Comparison of ENCODE assay signal across 17 cellular contexts in the genomic region with DNA sequence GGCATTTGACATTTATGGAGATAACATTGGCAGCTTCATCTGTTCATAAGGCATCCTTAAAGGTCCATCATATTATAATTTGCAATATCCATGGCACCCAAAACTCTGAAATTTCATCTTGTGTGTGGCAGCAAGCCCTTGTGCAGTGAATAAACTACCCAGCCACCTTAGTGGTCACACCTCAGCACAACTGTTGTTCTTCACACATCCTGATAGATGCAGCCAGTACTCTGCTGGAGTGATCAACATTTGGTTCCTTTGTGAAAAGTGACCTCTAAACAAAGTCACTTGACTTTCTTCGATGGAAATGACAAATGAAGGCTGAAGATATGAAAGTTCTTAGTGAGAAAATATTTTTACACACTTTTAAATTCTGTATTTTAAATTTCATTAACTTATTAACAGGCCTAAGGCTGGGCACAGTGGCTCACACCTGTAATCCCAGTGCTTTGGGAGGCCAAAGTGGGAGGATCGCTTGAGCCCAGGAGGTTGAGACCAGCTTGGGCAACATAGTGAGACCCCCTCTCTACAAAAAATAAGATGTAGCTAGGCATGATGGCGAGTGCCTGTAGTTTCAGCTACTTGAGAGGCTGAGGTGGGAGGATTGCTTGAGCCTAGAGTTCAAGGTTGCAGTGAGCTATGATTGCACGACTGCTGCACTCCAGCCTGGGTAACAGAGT.
A peak's percentile ranks its signal among the peaks of the same experiment; 100 is the strongest.
DNase-seq lines count a peak whose midpoint lies in the region; ATAC-seq and TF ChIP-seq lines count a peak whose summit lies in the region.
"Had no signal": no experiment of that assay in that cellular context is flagged by ENCODE, and none has a peak within 500 bp of the region (broad histone marks: within the 10 kb centered on the region; RNA-seq: fewer than 3 reads in every experiment).

No MANE protein-coding gene starts in this region.

- no peak overlapping the region for H3K23ac ChIP-seq in mesenchymal stem cell (ENCODE audit: low read length in 2 of 2)

- H3K9me3 ChIP-seq in Panc1 (ENCODE audit: control insufficient read depth, insufficient read depth, low read depth, low read length) (no peaks in the 10 kb centered on the region), mesenchymal stem cell (ENCODE audit: control insufficient read depth, low read length) (no peaks in the 10 kb centered on the region)

- peak overlapping the region; percentile 49 to 75 for H2BK12ac ChIP-seq in mesenchymal stem cell (ENCODE audit: low read length in 2 of 2)

- BruUV-seq in Panc1 (replicated peaks; lab: Mats Ljungman, UMichigan) = no TSS peak

- no peak overlapping the region for H2BK15ac ChIP-seq in mesenchymal stem cell (ENCODE audit: low read depth, poor library complexity, severe bottlenecking)

- intact Hi-C loops in natural killer cell (cut with micrococcal nuclease) (no loop called here), Panc1 (cut with micrococcal nuclease; ENCODE audit: unreplicated experiment) (no loop called here)

- H2AFZ ChIP-seq in mesenchymal stem cell (ENCODE audit: low read depth, low read length) = no peak overlapping the region
- H2AFZ ChIP-seq: GM23248 had no signal

- H2AK5ac ChIP-seq in mesenchymal stem cell (ENCODE audit: low read length, severe bottlenecking) = peak overlapping the region; percentile 31

- H3K4me3 ChIP-seq in Panc1 (ENCODE audit: low read depth in 2 of 2, low read length in 2 of 2) (no peak overlapping the region), mesenchymal stem cell (ENCODE audit: insufficient read depth in 1 of 2, low read depth in 1 of 2, low read length in 2 of 2) (no peak overlapping the region)
- H3K4me3 ChIP-seq: GM23248 had no signal

- H3K27me3 ChIP-seq in Panc1 (ENCODE audit: control insufficient read depth, insufficient read depth, low read length) (no peaks in the 10 kb centered on the region), mesenchymal stem cell (ENCODE audit: control insufficient read depth in 1 of 2, insufficient read depth in 1 of 2, low read length in 2 of 2) (no peaks in the 10 kb centered on the region)

- H3K36me3 ChIP-seq in Panc1 (ENCODE audit: control insufficient read depth, insufficient read depth, low read length) (no peaks in the 10 kb centered on the region), mesenchymal stem cell (ENCODE audit: control insufficient read depth in 1 of 2, insufficient read depth in 2 of 2, low read depth in 1 of 2, low read length in 2 of 2) (no peaks in the 10 kb centered on the region)

- no peak overlapping the region for H4K8ac ChIP-seq in mesenchymal stem cell (ENCODE audit: low read length)

- no peak overlapping the region for H3K14ac ChIP-seq in mesenchymal stem cell (ENCODE audit: low read length in 2 of 2)

- H3K4me1 Mint-ChIP-seq in natural killer cell = peaks cover 13 to 16% of the 10 kb centered on the region in 2 donors
- H3K4me1 Mint-ChIP-seq in natural killer cell treated with Interleukin-12 subunit alpha and Interleukin-12 subunit beta and Interleukin-15 and Interleukin-18, amount 100 ng/mL, for 72 hours (ENCODE audit: low read depth in 2 of 2) = peaks cover 10 to 11% of the 10 kb centered on the region in 2 donors
- peaks cover 30% of the 10 kb centered on the region for H3K4me1 Mint-ChIP-seq in stimulated activated naive CD8-positive, alpha-beta T cell treated with anti-CD3 and anti-CD28 coated beads, Interleukin-15, amount 100 ng/mL, for 72 hours
- H3K4me1 Mint-ChIP-seq: CD4-positive, alpha-beta memory T cell had no signal

- no peak for DNase-seq in natural killer cell
- no peak for DNase-seq in natural killer cell treated with Interleukin-12 subunit alpha and Interleukin-12 subunit beta and Interleukin-15 and Interleukin-18, amount 100 ng/mL, for 72 hours (ENCODE audit: low spot score)
- DNase-seq in Panc1 (ENCODE audit: low read depth, low spot score) = no peak
- DNase-seq in mesenchymal stem cell = no peak
- no peak for DNase-seq in hypothalamus (lab: John Stamatoyannopoulos, UW)
- no peak for DNase-seq in stimulated activated naive CD8-positive, alpha-beta T cell treated with anti-CD3 and anti-CD28 coated beads, Interleukin-15, amount 100 ng/mL, for 72 hours
- no peak for DNase-seq in activated CD4-positive, alpha-beta T cell treated with anti-CD3 and anti-CD28 coated beads for 48 hours
- DNase-seq: C1 segment of cervical spinal cord; Calu3; CD4-positive, alpha-beta memory T cell; COR-L47; DMS53; DMS79 treated with DMSO at 0.1 percent for 48 hours; GF-D8; GM23248; H9 had no signal

- H3K36me3 Mint-ChIP-seq in natural killer cell = no peaks in the 10 kb centered on the region
- no peaks in the 10 kb centered on the region for H3K36me3 Mint-ChIP-seq in natural killer cell treated with Interleukin-12 subunit alpha and Interleukin-12 subunit beta and Interleukin-15 and Interleukin-18, amount 100 ng/mL, for 72 hours
- H3K36me3 Mint-ChIP-seq: CD4-positive, alpha-beta memory T cell had no signal

- H2BK120ac ChIP-seq in mesenchymal stem cell (ENCODE audit: low read depth, low read length) = no peak overlapping the region

- no peak overlapping the region for H3K4me2 ChIP-seq in mesenchymal stem cell (ENCODE audit: low read length, poor library complexity, severe bottlenecking)

- H4K91ac ChIP-seq in mesenchymal stem cell (ENCODE audit: low read length) = peak overlapping the region; percentile 29

- peak overlapping the region; percentile 96 for H3K27ac ChIP-seq in Panc1 (ENCODE audit: low read length)
- H3K27ac ChIP-seq in mesenchymal stem cell (ENCODE audit: low read length, poor library complexity, severe bottlenecking) = no peak overlapping the region
- H3K27ac ChIP-seq: GM23248 had no signal

- 100% methylated on average over 2 of the region's 4 CpGs for WGBS in mesenchymal stem cell

- ATAC-seq in natural killer cell = peak in 2 of 3 donors; percentile 53 to 85
- no peak for ATAC-seq in natural killer cell treated with Interleukin-12 subunit alpha and Interleukin-12 subunit beta and Interleukin-15 and Interleukin-18, amount 100 ng/mL, for 72 hours
- ATAC-seq in Panc1 = no peak
- no peak for ATAC-seq in stimulated activated naive CD8-positive, alpha-beta T cell treated with anti-CD3 and anti-CD28 coated beads, Interleukin-15, amount 100 ng/mL, for 72 hours
- ATAC-seq: HCT116 had no signal

- peak overlapping the region in 1 of 2 experiments; percentile 71 for H3K4ac ChIP-seq in mesenchymal stem cell (ENCODE audit: low read depth in 1 of 2, low read length in 2 of 2)

- CTCF ChIA-PET in Panc1 (lab: Charles Lee) = no interaction called here

- no peaks in the 10 kb centered on the region for H3K9me3 Mint-ChIP-seq in natural killer cell
- no peaks in the 10 kb centered on the region for H3K9me3 Mint-ChIP-seq in natural killer cell treated with Interleukin-12 subunit alpha and Interleukin-12 subunit beta and Interleukin-15 and Interleukin-18, amount 100 ng/mL, for 72 hours
- no peaks in the 10 kb centered on the region for H3K9me3 Mint-ChIP-seq in stimulated activated naive CD8-positive, alpha-beta T cell treated with anti-CD3 and anti-CD28 coated beads, Interleukin-15, amount 100 ng/mL, for 72 hours
- H3K9me3 Mint-ChIP-seq: CD4-positive, alpha-beta memory T cell; H9 had no signal

- H3K18ac ChIP-seq in mesenchymal stem cell (ENCODE audit: low read depth in 1 of 2, low read length in 2 of 2) = peak overlapping the region; percentile 69 to 92

- H2BK5ac ChIP-seq in mesenchymal stem cell (ENCODE audit: low read depth, low read length, poor library complexity, severe bottlenecking) = no peak overlapping the region

- in situ Hi-C loops in Panc1 (cut with HindIII; ENCODE audit: low pct_unique_long_range_greater_than_20kb, low sequenced_read_pairs) = no loop called here

- H3K27ac Mint-ChIP-seq in natural killer cell = no peak overlapping the region
- H3K27ac Mint-ChIP-seq in natural killer cell treated with Interleukin-12 subunit alpha and Interleukin-12 subunit beta and Interleukin-15 and Interleukin-18, amount 100 ng/mL, for 72 hours = no peak overlapping the region
- H3K27ac Mint-ChIP-seq in stimulated activated naive CD8-positive, alpha-beta T cell treated with anti-CD3 and anti-CD28 coated beads, Interleukin-15, amount 100 ng/mL, for 72 hours = no peak overlapping the region
- H3K27ac Mint-ChIP-seq: CD4-positive, alpha-beta memory T cell; H9 had no signal

- no peaks in the 10 kb centered on the region for H3K79me1 ChIP-seq in mesenchymal stem cell (replicated peaks; ENCODE audit: low read length, poor library complexity, severe bottlenecking)

- H3K4me3 Mint-ChIP-seq in natural killer cell = no peak overlapping the region
- H3K4me3 Mint-ChIP-seq in natural killer cell treated with Interleukin-12 subunit alpha and Interleukin-12 subunit beta and Interleukin-15 and Interleukin-18, amount 100 ng/mL, for 72 hours = no peak overlapping the region
- H3K4me3 Mint-ChIP-seq in stimulated activated naive CD8-positive, alpha-beta T cell treated with anti-CD3 and anti-CD28 coated beads, Interleukin-15, amount 100 ng/mL, for 72 hours = no peak overlapping the region
- H3K4me3 Mint-ChIP-seq: CD4-positive, alpha-beta memory T cell; H9 had no signal

- no peaks in the 10 kb centered on the region for H3K27me3 Mint-ChIP-seq in natural killer cell (ENCODE audit: low read depth in 2 of 2)
- no peaks in the 10 kb centered on the region for H3K27me3 Mint-ChIP-seq in natural killer cell treated with Interleukin-12 subunit alpha and Interleukin-12 subunit beta and Interleukin-15 and Interleukin-18, amount 100 ng/mL, for 72 hours
- H3K27me3 Mint-ChIP-seq in stimulated activated naive CD8-positive, alpha-beta T cell treated with anti-CD3 and anti-CD28 coated beads, Interleukin-15, amount 100 ng/mL, for 72 hours = no peaks in the 10 kb centered on the region

- H3K4me1 ChIP-seq in Panc1 (ENCODE audit: control insufficient read depth, insufficient read depth, low read length) (peaks cover 40% of the 10 kb centered on the region), mesenchymal stem cell (ENCODE audit: control insufficient read depth, insufficient read depth, low read depth, low read length) (peaks cover 13% of the 10 kb centered on the region)

- H3K9ac ChIP-seq in mesenchymal stem cell (ENCODE audit: low read length) = no peak overlapping the region
- H3K9ac ChIP-seq: GM23248 had no signal

- TF ChIP-seq CTCF in natural killer cell (IDR thresholded peaks at IDR 0.05) (no peak), Panc1 (IDR thresholded peaks at IDR 0.05) (no peak)

- POLR2A ChIA-PET in Panc1 (lab: Charles Lee) = interaction anchor here (0.6 to 0.7 kb wide), 2 partner anchors 33 to 52 kb away, joined by 5 to 6 read pairs; no protein-coding TSS in a partner anchor

Comparison
In these comparisons a context has a peak if more than half of its experiments do, and no peak if none do; other contexts are left out.
1. ATAC-seq: peak in natural killer cell (2 of 3); none in natural killer cell treated with Interleukin-12 subunit alpha and Interleukin-12 subunit beta and Interleukin-15 and Interleukin-18, amount 100 ng/mL, for 72 hours (0 of 2), Panc1 (single experiment) and stimulated activated naive CD8-positive, alpha-beta T cell treated with anti-CD3 and anti-CD28 coated beads, Interleukin-15, amount 100 ng/mL, for 72 hours (single experiment).